11 cellular contexts compared by ENCODE assay signal in the genomic region with DNA sequence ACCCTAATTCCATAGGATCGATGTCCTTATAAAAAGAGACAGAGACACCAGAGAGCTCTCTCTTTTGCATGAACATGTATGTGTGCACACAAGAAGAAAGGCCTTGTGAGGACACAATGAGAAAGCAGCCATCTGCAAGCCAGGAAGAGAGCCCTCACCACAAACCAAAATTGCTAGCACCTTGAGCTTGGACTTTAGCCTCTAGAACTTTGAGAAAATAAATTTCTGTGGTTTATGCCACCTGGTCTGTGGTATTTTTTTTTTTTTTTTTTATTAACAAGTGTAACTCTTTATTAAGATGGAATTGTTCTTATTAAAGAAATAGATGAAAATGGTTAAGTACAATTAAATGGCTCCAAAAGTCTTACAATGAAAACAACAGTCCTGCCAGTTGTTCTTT. TPM values are rescaled to one million over a fixed set of nuclear protein-coding genes. Genes with fewer than 3 reads are reported as not detected.
A peak's percentile ranks its signal among the peaks of the same experiment; 100 is the strongest.
DNase-seq lines count a peak whose midpoint lies in the region; ATAC-seq and TF ChIP-seq lines count a peak whose summit lies in the region.
"Not testable (repeated sequence)": the region's sequence is repeated elsewhere in the genome, so short reads cannot be mapped to it uniquely, and the experiment has no call there.
"Had no signal": no experiment of that assay in that cellular context is flagged by ENCODE, and none has a peak within 500 bp of the region (broad histone marks: within the 10 kb centered on the region; RNA-seq: fewer than 3 reads in every experiment).

No MANE protein-coding gene starts in this region.

- H3K36me3 Mint-ChIP-seq in immature natural killer cell, result not testable (repeated sequence)

- H3K27me3 Mint-ChIP-seq in immature natural killer cell (ENCODE audit: low read depth in 3 of 3), result not testable (repeated sequence)

- H3K9me3 Mint-ChIP-seq in immature natural killer cell, result not testable (repeated sequence)

- not testable (repeated sequence) for H3K27ac Mint-ChIP-seq in immature natural killer cell

- DNase-seq in NCI-H526 (lab: John Stamatoyannopoulos, UW) (peak; percentile 65 to 71), immature natural killer cell (peak; percentile 52 to 61 (median 59))

- H3K4me1 Mint-ChIP-seq in immature natural killer cell, result not testable (repeated sequence)

- peak overlapping the region in 1 of 5 donors; percentile 17 for H3K4me3 Mint-ChIP-seq in immature natural killer cell

- TF ChIP-seq POLR2A in GM18505 (IDR thresholded peaks at IDR 0.05; ENCODE audit: borderline replicate concordance, extremely low read depth, insufficient read depth, insufficient read length), result not testable (repeated sequence)

- ATAC-seq in GM18505 (IDR thresholded peaks at IDR 0.05; ENCODE audit: unreplicated experiment), result peak; percentile 80
- ATAC-seq in GM19043 (IDR thresholded peaks at IDR 0.05; ENCODE audit: low read depth, unreplicated experiment), result peak; percentile 91
- ATAC-seq in GM21447 (IDR thresholded peaks at IDR 0.05; ENCODE audit: unreplicated experiment), result peak; percentile 79
- ATAC-seq in HG02642 (IDR thresholded peaks at IDR 0.05; ENCODE audit: poor library complexity, unreplicated experiment), result peak; percentile 89
- ATAC-seq in HG03066 (IDR thresholded peaks at IDR 0.05; ENCODE audit: low read depth, unreplicated experiment), result peak; percentile 81
- ATAC-seq in HG03457 (IDR thresholded peaks at IDR 0.05; ENCODE audit: unreplicated experiment), result peak; percentile 73

RNA-seq across cellular contexts. Expression of a gene that starts 33.9 kb away (rescaled TPM):
- polyA plus RNA-seq in immature natural killer cell, result 1 to 10 TPM in 2 of 3 donors, not detected in 1; 1.4 to 3.2 TPM
- polyA plus RNA-seq: AG04450, psoas muscle had no signal

RNA-seq across cellular contexts. Expression of a gene that starts 58.7 kb away (rescaled TPM):
- polyA plus RNA-seq in immature natural killer cell, result 1 to 10 TPM; 1.0 to 2.4 (median 1.1) TPM
- polyA plus RNA-seq: hepatocyte had no signal

Comparison
In these comparisons a context has a peak if more than half of its experiments do, and no peak if none do; other contexts are left out.
1. Peak in every context shown above with its lines: DNase-seq and ATAC-seq.